8 cellular contexts compared by ENCODE assay signal in the genomic region with DNA sequence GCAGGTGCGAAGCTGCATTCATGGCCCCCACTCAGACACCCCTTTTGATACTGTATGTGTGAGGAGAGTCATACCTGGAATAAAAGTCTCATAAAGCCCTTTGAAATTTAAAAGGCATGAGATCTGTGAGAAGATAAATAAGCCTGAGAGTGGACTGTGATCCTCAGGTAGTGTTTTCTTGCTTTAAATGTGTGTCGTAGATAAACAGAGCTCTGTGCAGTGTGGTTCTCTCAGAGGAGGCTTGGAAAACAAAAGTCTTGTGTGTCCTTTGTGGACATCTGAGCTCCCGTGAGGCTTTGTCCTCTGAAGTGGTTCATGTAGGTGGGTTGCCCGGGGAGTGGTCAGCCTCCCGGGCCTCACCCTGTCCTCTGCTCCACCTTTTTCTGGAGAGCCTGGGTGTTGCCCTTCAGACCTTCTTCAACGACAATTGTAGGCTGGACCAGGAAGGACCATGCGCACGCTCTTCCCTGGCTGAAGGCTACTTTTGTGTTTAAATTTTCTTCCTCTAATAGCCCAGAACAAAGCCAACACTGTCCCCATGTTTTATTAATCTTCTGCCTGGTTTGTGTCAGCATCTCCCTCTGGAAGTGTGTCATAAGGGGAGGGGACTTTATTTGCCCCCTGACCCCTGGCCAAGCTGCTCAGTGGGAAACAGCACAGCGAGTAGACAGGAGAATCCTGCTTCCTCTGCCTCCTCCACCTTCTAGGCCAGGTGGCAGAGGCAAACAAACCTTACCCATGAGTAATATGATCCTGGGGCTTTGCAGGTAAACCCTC.
DNase-seq lines count a peak whose midpoint lies in the region; ATAC-seq and TF ChIP-seq lines count a peak whose summit lies in the region.

No MANE protein-coding gene starts in this region.

- no peak overlapping the region for H3K4me3 Mint-ChIP-seq in activated T-cell treated with anti-CD3 and anti-CD28 coated beads, Interleukin-2, amount 50 U/mL, for 4 hours

- H3K4me2 ChIP-seq in OCI-LY3 (ENCODE audit: low read length) = peak overlapping the region; percentile 62

- H3K27me3 ChIP-seq in OCI-LY3 (ENCODE audit: low read depth, low read length) = no peaks in the 10 kb centered on the region
- no peaks in the 10 kb centered on the region for H3K27me3 ChIP-seq in testis

- intact Hi-C loops in testis (cut with DNase I; ENCODE audit: low total_unique reads) = no loop called here

- no peak overlapping the region for H2AFZ ChIP-seq in OCI-LY3 (ENCODE audit: low read depth, low read length)

- H3K79me2 ChIP-seq in OCI-LY3 (ENCODE audit: low read length) = peaks cover 20% of the 10 kb centered on the region

- H3K9me3 ChIP-seq in OCI-LY3 (ENCODE audit: insufficient read depth, low read length) = no peaks in the 10 kb centered on the region
- H3K9me3 ChIP-seq in testis = no peaks in the 10 kb centered on the region

- no peak overlapping the region for H3K9ac ChIP-seq in OCI-LY3 (ENCODE audit: low read length)

- H3K36me3 ChIP-seq in OCI-LY3 (replicated peaks; ENCODE audit: low read depth, low read length) = no peaks in the 10 kb centered on the region
- H3K36me3 ChIP-seq in testis (ENCODE audit: low read depth, missing control alignments) = no peaks in the 10 kb centered on the region

- TF ChIP-seq POLR2A in testis (IDR thresholded peaks at IDR 0.05) = no peak

- H3K4me1 Mint-ChIP-seq in activated T-cell treated with anti-CD3 and anti-CD28 coated beads, Interleukin-2, amount 50 U/mL, for 4 hours (ENCODE audit: low read depth) = peaks cover 38% of the 10 kb centered on the region

- no peak for DNase-seq in activated T-cell treated with anti-CD3 and anti-CD28 coated beads, Interleukin-2, amount 50 U/mL, for 4 hours
- no peak for DNase-seq in activated T-cell treated with anti-CD3 and anti-CD28 coated beads, Interleukin-2, amount 50 U/mL, for 1 hour
- DNase-seq in islet precursor cell (peak; percentile 83), testis (no peak), GM19238 (ENCODE audit: insufficient read length, low spot score) (no peak), NK-92 (lab: John Stamatoyannopoulos, UW; ENCODE audit: unreplicated experiment) (no peak)
- no peak for DNase-seq in activated CD4-positive, CD25-positive, alpha-beta regulatory T cell (lab: John Stamatoyannopoulos, UW)

- H4K20me1 ChIP-seq in OCI-LY3 (ENCODE audit: insufficient read depth, low read length) = peaks cover 11% of the 10 kb centered on the region

- H3K4me3 ChIP-seq in OCI-LY3 (ENCODE audit: low read length) (peak overlapping the region; percentile 41), testis (no peak overlapping the region)

- peak; percentile 31 to 56 for ATAC-seq in activated T-cell treated with anti-CD3 and anti-CD28 coated beads, Interleukin-2, amount 50 U/mL, for 4 hours

- WGBS in testis, 2 donors = 56 to 67% methylated on average over 9 of the region's 9 CpGs

- H3K4me1 ChIP-seq in OCI-LY3 (ENCODE audit: low read length) (peaks cover 20% of the 10 kb centered on the region), testis (peaks cover 15% of the 10 kb centered on the region)

- no peak for TF ChIP-seq CTCF in OCI-LY3 (IDR thresholded peaks at IDR 0.05; ENCODE audit: low read depth, low read length)
- no peak for TF ChIP-seq CTCF in testis (IDR thresholded peaks at IDR 0.05)

- H3K27ac ChIP-seq in OCI-LY3 (ENCODE audit: low read length) (peak overlapping the region; percentile 33; the same call in 1 of the 2 replicates), testis (peak overlapping the region; percentile 2 to 45)

- peaks cover 12% of the 10 kb centered on the region for H3K36me3 Mint-ChIP-seq in activated T-cell treated with anti-CD3 and anti-CD28 coated beads, Interleukin-2, amount 50 U/mL, for 4 hours (ENCODE audit: insufficient read depth)

- no peaks in the 10 kb centered on the region for H3K9me3 Mint-ChIP-seq in activated T-cell treated with anti-CD3 and anti-CD28 coated beads, Interleukin-2, amount 50 U/mL, for 4 hours

- no peaks in the 10 kb centered on the region for H3K27me3 Mint-ChIP-seq in activated T-cell treated with anti-CD3 and anti-CD28 coated beads, Interleukin-2, amount 50 U/mL, for 4 hours (ENCODE audit: low read depth)
